In the genomic region with DNA sequence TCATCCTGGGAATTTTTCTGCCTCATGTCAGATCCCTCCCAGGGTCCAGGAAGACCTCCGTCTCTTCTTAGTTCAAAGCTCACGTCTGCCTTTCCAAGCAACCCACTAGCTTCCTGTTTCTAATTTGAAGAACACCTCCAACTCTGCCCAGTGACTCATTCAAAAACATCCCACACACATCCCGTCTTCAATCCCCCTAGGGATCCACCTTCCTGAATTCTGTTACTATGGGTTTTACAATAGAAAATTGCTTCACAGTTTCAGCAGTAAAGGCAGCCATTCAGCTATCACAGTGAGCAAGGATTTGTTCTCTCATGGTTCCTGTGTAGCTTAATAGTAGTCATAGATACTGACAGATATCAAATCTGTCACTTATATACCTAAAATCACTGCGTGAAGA, we compare ENCODE assay signal across 12 cellular contexts.
DNase-seq lines count a peak whose midpoint lies in the region; ATAC-seq and TF ChIP-seq lines count a peak whose summit lies in the region.
"Had no signal": no experiment of that assay in that cellular context is flagged by ENCODE, and none has a peak within 500 bp of the region (broad histone marks: within the 10 kb centered on the region; RNA-seq: fewer than 3 reads in every experiment).

No MANE protein-coding gene starts in this region.

- TF ChIP-seq CTCF in GM23338 (conservative IDR thresholded peaks at IDR 0.05; ENCODE audit: low read depth in 2 of 2): no peak
- no peak for TF ChIP-seq CTCF in RWPE2 (IDR thresholded peaks at IDR 0.05; ENCODE audit: poor library complexity, severe bottlenecking)
- TF ChIP-seq CTCF in fibroblast of pulmonary artery (IDR thresholded peaks at IDR 0.05; ENCODE audit: low read length, missing control alignments): no peak

- no peaks in the 10 kb centered on the region for H3F3A ChIP-seq in GM23338 (replicated peaks; ENCODE audit: low read depth)

- peaks cover 9% of the 10 kb centered on the region for H3K36me3 Mint-ChIP-seq in GM23338 (ENCODE audit: low read depth)
- no peaks in the 10 kb centered on the region for H3K36me3 Mint-ChIP-seq in natural killer cell treated with Interleukin-12 subunit alpha and Interleukin-12 subunit beta and Interleukin-15 and Interleukin-18, amount 100 ng/mL, for 72 hours
- H3K36me3 Mint-ChIP-seq in effector memory CD8-positive, alpha-beta T cell (ENCODE audit: insufficient read depth): peaks cover 3% of the 10 kb centered on the region

- peaks cover 3% of the 10 kb centered on the region; the same call in 2 of the 3 replicates for H3K9me3 Mint-ChIP-seq in GM23338
- H3K9me3 Mint-ChIP-seq in natural killer cell treated with Interleukin-12 subunit alpha and Interleukin-12 subunit beta and Interleukin-15 and Interleukin-18, amount 100 ng/mL, for 72 hours: no peaks in the 10 kb centered on the region
- no peaks in the 10 kb centered on the region for H3K9me3 Mint-ChIP-seq in effector memory CD8-positive, alpha-beta T cell
- H3K9me3 Mint-ChIP-seq: dendritic cell treated with granulocyte-macrophage colony-stimulating factor and Interleukin-4, amounts not matched to agents 40 ng/mL and 50 ng/mL, for 4 days had no signal

- peaks cover 15% of the 10 kb centered on the region; the same call in 1 of the 2 replicates for H3K9me2 ChIP-seq in GM23338 (ENCODE audit: insufficient read depth)

- DNase-seq in GM23338 (ENCODE audit: low spot score) (no peak), RWPE2 (ENCODE audit: low spot score) (no peak), fibroblast of pulmonary artery (ENCODE audit: low read depth) (peak; percentile 93), skeletal muscle cell (ENCODE audit: low read depth) (peak; percentile 97), NCI-H2081 (lab: John Stamatoyannopoulos, UW) (no peak)
- DNase-seq in natural killer cell treated with Interleukin-12 subunit alpha and Interleukin-12 subunit beta and Interleukin-15 and Interleukin-18, amount 100 ng/mL, for 72 hours (ENCODE audit: low spot score): no peak
- DNase-seq in effector memory CD8-positive, alpha-beta T cell: no peak
- DNase-seq: left cardiac atrium, NCI-H446 treated with DMSO at 0.1 percent for 48 hours had no signal

- peak overlapping the region; percentile 89 for H2AFZ ChIP-seq in GM23338

- H3K4me2 ChIP-seq in GM23338: no peak overlapping the region

- H4K20me1 ChIP-seq in GM23338 (replicated peaks; ENCODE audit: insufficient read depth): no peaks in the 10 kb centered on the region

- H3K27me3 ChIP-seq in GM23338 (ENCODE audit: insufficient read depth) (no peaks in the 10 kb centered on the region), RWPE2 (ENCODE audit: insufficient read depth, poor library complexity, severe bottlenecking) (no peaks in the 10 kb centered on the region)

- peaks cover 13% of the 10 kb centered on the region for H3K4me1 Mint-ChIP-seq in GM23338
- H3K4me1 Mint-ChIP-seq in natural killer cell treated with Interleukin-12 subunit alpha and Interleukin-12 subunit beta and Interleukin-15 and Interleukin-18, amount 100 ng/mL, for 72 hours (ENCODE audit: low read depth in 2 of 2): peaks cover 0 to 6% of the 10 kb centered on the region in 2 donors
- H3K4me1 Mint-ChIP-seq in effector memory CD8-positive, alpha-beta T cell (ENCODE audit: low read depth in 2 of 2): peaks cover 6 to 11% of the 10 kb centered on the region in 2 donors

- H3K79me2 ChIP-seq in GM23338 (replicated peaks; ENCODE audit: insufficient read depth): no peaks in the 10 kb centered on the region

- no peak overlapping the region for H3K4me3 Mint-ChIP-seq in GM23338
- H3K4me3 Mint-ChIP-seq in natural killer cell treated with Interleukin-12 subunit alpha and Interleukin-12 subunit beta and Interleukin-15 and Interleukin-18, amount 100 ng/mL, for 72 hours: no peak overlapping the region
- H3K4me3 Mint-ChIP-seq in effector memory CD8-positive, alpha-beta T cell: no peak overlapping the region
- H3K4me3 Mint-ChIP-seq: dendritic cell treated with granulocyte-macrophage colony-stimulating factor and Interleukin-4, amounts not matched to agents 40 ng/mL and 50 ng/mL, for 4 days had no signal

- H3K27ac ChIP-seq in GM23338 (ENCODE audit: low read depth): no peak overlapping the region
- no peak overlapping the region for H3K27ac ChIP-seq in RWPE2 (ENCODE audit: poor library complexity, severe bottlenecking)
- H3K27ac ChIP-seq: thoracic aorta had no signal

- no peak for ATAC-seq in GM23338
- peak; percentile 82 for ATAC-seq in RWPE2 (ENCODE audit: low read depth)
- no peak for ATAC-seq in HG02938 (IDR thresholded peaks at IDR 0.05; ENCODE audit: unreplicated experiment)
- no peak for ATAC-seq in natural killer cell treated with Interleukin-12 subunit alpha and Interleukin-12 subunit beta and Interleukin-15 and Interleukin-18, amount 100 ng/mL, for 72 hours
- ATAC-seq in effector memory CD8-positive, alpha-beta T cell (replicated peaks): no peak

- no peaks in the 10 kb centered on the region for H3K9me3 ChIP-seq in RWPE2 (ENCODE audit: severe bottlenecking)
- H3K9me3 ChIP-seq: thoracic aorta had no signal

- no peaks in the 10 kb centered on the region for H3K36me3 ChIP-seq in GM23338 (ENCODE audit: insufficient read depth)
- no peaks in the 10 kb centered on the region for H3K36me3 ChIP-seq in RWPE2 (ENCODE audit: low read depth)
- H3K36me3 ChIP-seq: thoracic aorta had no signal

- H3K27ac Mint-ChIP-seq in GM23338: no peak overlapping the region
- no peak overlapping the region for H3K27ac Mint-ChIP-seq in natural killer cell treated with Interleukin-12 subunit alpha and Interleukin-12 subunit beta and Interleukin-15 and Interleukin-18, amount 100 ng/mL, for 72 hours
- no peak overlapping the region for H3K27ac Mint-ChIP-seq in effector memory CD8-positive, alpha-beta T cell
- H3K27ac Mint-ChIP-seq: dendritic cell treated with granulocyte-macrophage colony-stimulating factor and Interleukin-4, amounts not matched to agents 40 ng/mL and 50 ng/mL, for 4 days had no signal

- H3K4me1 ChIP-seq in GM23338 (ENCODE audit: insufficient read depth): peaks cover 3% of the 10 kb centered on the region
- peaks cover 6% of the 10 kb centered on the region for H3K4me1 ChIP-seq in RWPE2 (ENCODE audit: insufficient read depth, poor library complexity, severe bottlenecking)

- H3K4me3 ChIP-seq in GM23338: no peak overlapping the region
- no peak overlapping the region for H3K4me3 ChIP-seq in RWPE2 (ENCODE audit: severe bottlenecking)
- no peak overlapping the region for H3K4me3 ChIP-seq in fibroblast of pulmonary artery (replicated peaks; ENCODE audit: low read depth, low read length)
- no peak overlapping the region for H3K4me3 ChIP-seq in skeletal muscle cell (ENCODE audit: low read depth, low read length)
- H3K4me3 ChIP-seq: thoracic aorta had no signal

- H3K27me3 Mint-ChIP-seq in GM23338 (ENCODE audit: insufficient read depth, low read depth, poor library complexity): no peaks in the 10 kb centered on the region
- peaks cover 8 to 12% of the 10 kb centered on the region in 2 donors for H3K27me3 Mint-ChIP-seq in natural killer cell treated with Interleukin-12 subunit alpha and Interleukin-12 subunit beta and Interleukin-15 and Interleukin-18, amount 100 ng/mL, for 72 hours
- H3K27me3 Mint-ChIP-seq in effector memory CD8-positive, alpha-beta T cell: peaks cover 7% of the 10 kb centered on the region in 2 donors

TF ChIP-seq in GM23338, 12 proteins besides CTCF, POLR2A, EP300 and RAD21:
- TF ChIP-seq EZH2phosphoT487 (IDR thresholded peaks at IDR 0.05; ENCODE audit: unreplicated experiment) (no peak), ZNF114 (CRISPR knock-in tag; IDR thresholded peaks at IDR 0.05) (no peak), ZNF331 (CRISPR knock-in tag; IDR thresholded peaks at IDR 0.05; ENCODE audit: low read depth) (no peak), CREB1 (CRISPR knock-in tag; IDR thresholded peaks at IDR 0.05; ENCODE audit: low read depth) (no peak), JUNB (IDR thresholded peaks at IDR 0.05; ENCODE audit: unreplicated experiment) (no peak), POLR2AphosphoS5 (IDR thresholded peaks at IDR 0.05; ENCODE audit: low read depth) (no peak), STAT1 (IDR thresholded peaks at IDR 0.05; ENCODE audit: unreplicated experiment) (no peak)
- TF ChIP-seq, protein P1, sequence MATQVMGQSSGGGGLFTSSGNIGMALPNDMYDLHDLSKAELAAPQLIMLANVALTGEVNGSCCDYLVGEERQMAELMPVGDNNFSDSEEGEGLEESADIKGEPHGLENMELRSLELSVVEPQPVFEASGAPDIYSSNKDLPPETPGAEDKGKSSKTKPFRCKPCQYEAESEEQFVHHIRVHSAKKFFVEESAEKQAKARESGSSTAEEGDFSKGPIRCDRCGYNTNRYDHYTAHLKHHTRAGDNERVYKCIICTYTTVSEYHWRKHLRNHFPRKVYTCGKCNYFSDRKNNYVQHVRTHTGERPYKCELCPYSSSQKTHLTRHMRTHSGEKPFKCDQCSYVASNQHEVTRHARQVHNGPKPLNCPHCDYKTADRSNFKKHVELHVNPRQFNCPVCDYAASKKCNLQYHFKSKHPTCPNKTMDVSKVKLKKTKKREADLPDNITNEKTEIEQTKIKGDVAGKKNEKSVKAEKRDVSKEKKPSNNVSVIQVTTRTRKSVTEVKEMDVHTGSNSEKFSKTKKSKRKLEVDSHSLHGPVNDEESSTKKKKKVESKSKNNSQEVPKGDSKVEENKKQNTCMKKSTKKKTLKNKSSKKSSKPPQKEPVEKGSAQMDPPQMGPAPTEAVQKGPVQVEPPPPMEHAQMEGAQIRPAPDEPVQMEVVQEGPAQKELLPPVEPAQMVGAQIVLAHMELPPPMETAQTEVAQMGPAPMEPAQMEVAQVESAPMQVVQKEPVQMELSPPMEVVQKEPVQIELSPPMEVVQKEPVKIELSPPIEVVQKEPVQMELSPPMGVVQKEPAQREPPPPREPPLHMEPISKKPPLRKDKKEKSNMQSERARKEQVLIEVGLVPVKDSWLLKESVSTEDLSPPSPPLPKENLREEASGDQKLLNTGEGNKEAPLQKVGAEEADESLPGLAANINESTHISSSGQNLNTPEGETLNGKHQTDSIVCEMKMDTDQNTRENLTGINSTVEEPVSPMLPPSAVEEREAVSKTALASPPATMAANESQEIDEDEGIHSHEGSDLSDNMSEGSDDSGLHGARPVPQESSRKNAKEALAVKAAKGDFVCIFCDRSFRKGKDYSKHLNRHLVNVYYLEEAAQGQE (IDR thresholded peaks at IDR 0.05; ENCODE audit: unreplicated experiment): no peak

Comparison
In these comparisons a context has a peak if more than half of its experiments do, and no peak if none do; other contexts are left out.
1. DNase-seq: peak in fibroblast of pulmonary artery (single experiment) and skeletal muscle cell (single experiment); none in GM23338 (single experiment), RWPE2 (single experiment), NCI-H2081 (0 of 2), natural killer cell treated with Interleukin-12 subunit alpha and Interleukin-12 subunit beta and Interleukin-15 and Interleukin-18, amount 100 ng/mL, for 72 hours (single experiment) and effector memory CD8-positive, alpha-beta T cell (0 of 3).